In genomic region chr4:13484045-13484748, GRCh38 we compare ENCODE assay signal across 8 cellular contexts. TPM values are rescaled to one million over a fixed set of nuclear protein-coding genes. Genes with fewer than 3 reads are reported as not detected.
DNase-seq lines count a peak whose midpoint lies in the region; ATAC-seq, FAIRE-seq and TF ChIP-seq lines count a peak whose summit lies in the region.

TSS of gene RAB28 (minus strand) at chr4:13484340.

- peak; percentile 96 for ATAC-seq in HG02798 (IDR thresholded peaks at IDR 0.05; ENCODE audit: poor library complexity, unreplicated experiment)
- ATAC-seq in thoracic aorta (ENCODE audit: insufficient number of reproducible peaks, low FRiP score, low read depth): peak; percentile 98

- no peak for TF ChIP-seq CTCF in osteocyte (IDR thresholded peaks at IDR 0.05)
- no peak for TF ChIP-seq CTCF in thoracic aorta (IDR thresholded peaks at IDR 0.05)

- TF ChIP-seq POLR2A in GM12891 (IDR thresholded peaks at IDR 0.05; ENCODE audit: low read depth, low read length): peak; percentile 59; the same call in 1 of the 2 replicates

- H3K27me3 Mint-ChIP-seq in osteocyte (ENCODE audit: unreplicated experiment): peaks cover 13% of the 10 kb centered on the region

- H3K4me3 Mint-ChIP-seq in osteocyte (ENCODE audit: unreplicated experiment): peak within 1 kb of the TSS; percentile 92

- H3K9me3 ChIP-seq in thoracic aorta: no peaks in the 10 kb centered on the region

- no peaks in the 10 kb centered on the region for H3K36me3 Mint-ChIP-seq in osteocyte (ENCODE audit: unreplicated experiment)

- H3K4me3 ChIP-seq in thoracic aorta: peak within 1 kb of the TSS; percentile 91

- H3K36me3 ChIP-seq in thoracic aorta: no peaks in the 10 kb centered on the region

- peaks cover 28% of the 10 kb centered on the region for H3K4me1 Mint-ChIP-seq in osteocyte (ENCODE audit: unreplicated experiment)

- H3K27me3 ChIP-seq in thoracic aorta (replicated peaks; ENCODE audit: insufficient read depth): no peaks in the 10 kb centered on the region

- DNase-seq in GM12891 (ENCODE audit: insufficient read length, low spot score): peak; percentile 75
- DNase-seq in NCI-H1417 treated with DMSO at 0.1 percent for 48 hours (lab: John Stamatoyannopoulos, UW): peak; percentile 86
- peak; percentile 72 to 94 for DNase-seq in SW 1271 (lab: John Stamatoyannopoulos, UW)
- DNase-seq in activated naive CD8-positive, alpha-beta T cell treated with anti-CD3 and anti-CD28 coated beads, Interleukin-2, amount 50 U/mL, for 16 hours (ENCODE audit: low read depth, low spot score): peak; percentile 81
- peak; percentile 95 to 99 (median 97) for DNase-seq in head of caudate nucleus
- DNase-seq in osteocyte (ENCODE audit: extremely low spot score, unreplicated experiment): peak; percentile 98
- peak; percentile 84 for DNase-seq in thoracic aorta (ENCODE audit: low spot score)

- peak within 1 kb of the TSS; percentile 100 for H3K27ac Mint-ChIP-seq in osteocyte (ENCODE audit: unreplicated experiment)

- H3K4me1 ChIP-seq in thoracic aorta (ENCODE audit: control insufficient read depth in 1 of 2, low read depth in 2 of 2): peaks cover 11 to 21% of the 10 kb centered on the region in 2 donors

- peaks cover 4% of the 10 kb centered on the region for H3K9me3 Mint-ChIP-seq in osteocyte (ENCODE audit: unreplicated experiment)

- FAIRE-seq in GM12891 (lab: Jason Lieb, UNC): peak; percentile 99

- intact Hi-C loops in head of caudate nucleus (cut with DNase I): no loop called here

- H3K27ac ChIP-seq in thoracic aorta: peak within 1 kb of the TSS; percentile 95 to 97

TF ChIP-seq in GM12891, 5 proteins besides CTCF, POLR2A, EP300 and RAD21:
- TF ChIP-seq SPI1 (IDR thresholded peaks at IDR 0.05; ENCODE audit: low read depth, low read length): no peak
- peak; percentile 85 for TF ChIP-seq TAF1 (IDR thresholded peaks at IDR 0.05; ENCODE audit: low read depth, low read length)

RNA-seq across cellular contexts. Expression of gene RAB28, which starts in this region (rescaled TPM):
- 10.3 TPM for polyA plus RNA-seq in GM12891 (2012; ENCODE audit: low read depth, missing spikeins)
- total RNA-seq in osteocyte: 13.2 and 16.2 TPM in 2 replicates
- 10 to 100 TPM; 17.3 to 24.8 TPM for total RNA-seq in thoracic aorta

Comparison
In these comparisons a context has a peak if more than half of its experiments do, and no peak if none do; other contexts are left out.
1. Peak in every context shown above with its lines: DNase-seq, ATAC-seq, H3K4me3 ChIP-seq and H3K27ac ChIP-seq.